Comparison of ENCODE assay signal across 1 cellular context in the genomic region with DNA sequence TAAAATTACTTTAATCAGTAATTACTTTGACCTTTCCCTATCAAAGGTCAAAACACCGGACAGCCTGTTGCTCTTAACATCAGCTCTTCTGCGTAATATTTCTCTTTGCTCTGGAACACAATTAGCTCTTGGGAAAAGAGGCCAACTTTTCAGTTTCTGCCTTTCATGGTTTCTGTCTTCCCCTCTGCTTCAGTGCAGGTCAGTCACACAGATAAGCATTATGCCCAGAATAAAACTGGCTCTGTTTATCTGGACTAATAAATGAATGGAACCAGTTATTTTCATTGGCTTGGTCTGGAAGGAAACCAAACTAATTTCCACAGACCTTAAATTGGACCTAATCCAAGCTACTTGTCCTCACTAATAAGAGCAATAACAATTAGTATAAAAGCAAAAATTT.
TF ChIP-seq lines count a peak whose summit lies in the region.

No MANE protein-coding gene starts in this region.

TF ChIP-seq in HepG2, 621 proteins besides CTCF, POLR2A, EP300 and RAD21 (continued from another document):
- TF ChIP-seq, protein P1, sequence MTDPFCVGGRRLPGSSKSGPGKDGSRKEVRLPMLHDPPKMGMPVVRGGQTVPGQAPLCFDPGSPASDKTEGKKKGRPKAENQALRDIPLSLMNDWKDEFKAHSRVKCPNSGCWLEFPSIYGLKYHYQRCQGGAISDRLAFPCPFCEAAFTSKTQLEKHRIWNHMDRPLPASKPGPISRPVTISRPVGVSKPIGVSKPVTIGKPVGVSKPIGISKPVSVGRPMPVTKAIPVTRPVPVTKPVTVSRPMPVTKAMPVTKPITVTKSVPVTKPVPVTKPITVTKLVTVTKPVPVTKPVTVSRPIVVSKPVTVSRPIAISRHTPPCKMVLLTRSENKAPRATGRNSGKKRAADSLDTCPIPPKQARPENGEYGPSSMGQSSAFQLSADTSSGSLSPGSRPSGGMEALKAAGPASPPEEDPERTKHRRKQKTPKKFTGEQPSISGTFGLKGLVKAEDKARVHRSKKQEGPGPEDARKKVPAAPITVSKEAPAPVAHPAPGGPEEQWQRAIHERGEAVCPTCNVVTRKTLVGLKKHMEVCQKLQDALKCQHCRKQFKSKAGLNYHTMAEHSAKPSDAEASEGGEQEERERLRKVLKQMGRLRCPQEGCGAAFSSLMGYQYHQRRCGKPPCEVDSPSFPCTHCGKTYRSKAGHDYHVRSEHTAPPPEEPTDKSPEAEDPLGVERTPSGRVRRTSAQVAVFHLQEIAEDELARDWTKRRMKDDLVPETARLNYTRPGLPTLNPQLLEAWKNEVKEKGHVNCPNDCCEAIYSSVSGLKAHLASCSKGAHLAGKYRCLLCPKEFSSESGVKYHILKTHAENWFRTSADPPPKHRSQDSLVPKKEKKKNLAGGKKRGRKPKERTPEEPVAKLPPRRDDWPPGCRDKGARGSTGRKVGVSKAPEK (CRISPR knock-in tag; IDR thresholded peaks at IDR 0.05; ENCODE audit: borderline replicate concordance) = no peak
- TF ChIP-seq, protein P2, sequence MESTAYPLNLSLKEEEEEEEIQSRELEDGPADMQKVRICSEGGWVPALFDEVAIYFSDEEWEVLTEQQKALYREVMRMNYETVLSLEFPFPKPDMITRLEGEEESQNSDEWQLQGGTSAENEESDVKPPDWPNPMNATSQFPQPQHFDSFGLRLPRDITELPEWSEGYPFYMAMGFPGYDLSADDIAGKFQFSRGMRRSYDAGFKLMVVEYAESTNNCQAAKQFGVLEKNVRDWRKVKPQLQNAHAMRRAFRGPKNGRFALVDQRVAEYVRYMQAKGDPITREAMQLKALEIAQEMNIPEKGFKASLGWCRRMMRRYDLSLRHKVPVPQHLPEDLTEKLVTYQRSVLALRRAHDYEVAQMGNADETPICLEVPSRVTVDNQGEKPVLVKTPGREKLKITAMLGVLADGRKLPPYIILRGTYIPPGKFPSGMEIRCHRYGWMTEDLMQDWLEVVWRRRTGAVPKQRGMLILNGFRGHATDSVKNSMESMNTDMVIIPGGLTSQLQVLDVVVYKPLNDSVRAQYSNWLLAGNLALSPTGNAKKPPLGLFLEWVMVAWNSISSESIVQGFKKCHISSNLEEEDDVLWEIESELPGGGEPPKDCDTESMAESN (CRISPR knock-in tag; conservative IDR thresholded peaks at IDR 0.05) = no peak
- TF ChIP-seq, protein P3, sequence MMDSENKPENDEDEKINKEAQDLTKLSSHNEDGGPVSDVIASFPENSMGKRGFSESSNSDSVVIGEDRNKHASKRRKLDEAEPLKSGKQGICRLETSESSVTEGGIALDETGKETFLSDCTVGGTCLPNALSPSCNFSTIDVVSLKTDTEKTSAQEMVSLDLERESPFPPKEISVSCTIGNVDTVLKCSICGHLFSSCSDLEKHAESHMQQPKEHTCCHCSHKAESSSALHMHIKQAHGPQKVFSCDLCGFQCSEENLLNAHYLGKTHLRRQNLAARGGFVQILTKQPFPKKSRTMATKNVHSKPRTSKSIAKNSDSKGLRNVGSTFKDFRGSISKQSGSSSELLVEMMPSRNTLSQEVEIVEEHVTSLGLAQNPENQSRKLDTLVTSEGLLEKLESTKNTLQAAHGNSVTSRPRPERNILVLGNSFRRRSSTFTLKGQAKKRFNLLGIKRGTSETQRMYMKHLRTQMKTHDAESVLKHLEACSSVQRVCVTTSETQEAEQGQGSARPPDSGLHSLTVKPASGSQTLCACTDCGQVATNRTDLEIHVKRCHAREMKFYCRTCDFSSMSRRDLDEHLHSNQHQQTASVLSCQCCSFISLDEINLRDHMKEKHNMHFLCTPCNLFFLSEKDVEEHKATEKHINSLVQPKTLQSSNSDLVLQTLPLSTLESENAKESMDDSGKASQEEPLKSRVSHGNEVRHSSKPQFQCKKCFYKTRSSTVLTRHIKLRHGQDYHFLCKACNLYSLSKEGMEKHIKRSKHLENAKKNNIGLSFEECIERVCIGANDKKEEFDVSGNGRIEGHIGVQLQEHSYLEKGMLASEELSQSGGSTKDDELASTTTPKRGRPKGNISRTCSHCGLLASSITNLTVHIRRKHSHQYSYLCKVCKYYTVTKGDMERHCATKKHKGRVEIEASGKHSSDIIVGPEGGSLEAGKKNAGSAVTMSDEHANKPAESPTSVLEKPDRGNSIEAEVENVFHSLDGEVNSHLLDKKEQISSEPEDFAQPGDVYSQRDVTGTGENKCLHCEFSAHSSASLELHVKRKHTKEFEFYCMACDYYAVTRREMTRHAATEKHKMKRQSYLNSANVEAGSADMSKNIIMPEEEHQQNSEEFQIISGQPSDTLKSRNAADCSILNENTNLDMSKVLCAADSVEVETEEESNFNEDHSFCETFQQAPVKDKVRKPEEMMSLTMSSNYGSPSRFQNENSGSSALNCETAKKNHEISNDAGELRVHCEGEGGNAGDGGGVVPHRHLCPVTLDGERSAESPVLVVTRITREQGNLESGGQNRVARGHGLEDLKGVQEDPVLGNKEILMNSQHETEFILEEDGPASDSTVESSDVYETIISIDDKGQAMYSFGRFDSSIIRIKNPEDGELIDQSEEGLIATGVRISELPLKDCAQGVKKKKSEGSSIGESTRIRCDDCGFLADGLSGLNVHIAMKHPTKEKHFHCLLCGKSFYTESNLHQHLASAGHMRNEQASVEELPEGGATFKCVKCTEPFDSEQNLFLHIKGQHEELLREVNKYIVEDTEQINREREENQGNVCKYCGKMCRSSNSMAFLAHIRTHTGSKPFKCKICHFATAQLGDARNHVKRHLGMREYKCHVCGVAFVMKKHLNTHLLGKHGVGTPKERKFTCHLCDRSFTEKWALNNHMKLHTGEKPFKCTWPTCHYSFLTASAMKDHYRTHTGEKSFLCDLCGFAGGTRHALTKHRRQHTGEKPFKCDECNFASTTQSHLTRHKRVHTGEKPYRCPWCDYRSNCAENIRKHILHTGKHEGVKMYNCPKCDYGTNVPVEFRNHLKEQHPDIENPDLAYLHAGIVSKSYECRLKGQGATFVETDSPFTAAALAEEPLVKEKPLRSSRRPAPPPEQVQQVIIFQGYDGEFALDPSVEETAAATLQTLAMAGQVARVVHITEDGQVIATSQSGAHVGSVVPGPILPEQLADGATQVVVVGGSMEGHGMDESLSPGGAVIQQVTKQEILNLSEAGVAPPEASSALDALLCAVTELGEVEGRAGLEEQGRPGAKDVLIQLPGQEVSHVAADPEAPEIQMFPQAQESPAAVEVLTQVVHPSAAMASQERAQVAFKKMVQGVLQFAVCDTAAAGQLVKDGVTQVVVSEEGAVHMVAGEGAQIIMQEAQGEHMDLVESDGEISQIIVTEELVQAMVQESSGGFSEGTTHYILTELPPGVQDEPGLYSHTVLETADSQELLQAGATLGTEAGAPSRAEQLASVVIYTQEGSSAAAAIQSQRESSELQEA (CRISPR knock-in tag; IDR thresholded peaks at IDR 0.05; ENCODE audit: not compliant biosample characterization) = no peak
- no peak for TF ChIP-seq ZNF335 (CRISPR knock-in tag; IDR thresholded peaks at IDR 0.05)
- TF ChIP-seq GZF1 (CRISPR knock-in tag; IDR thresholded peaks at IDR 0.05) = no peak
